ENCODE assay signal across 12 cellular contexts in the genomic region with DNA sequence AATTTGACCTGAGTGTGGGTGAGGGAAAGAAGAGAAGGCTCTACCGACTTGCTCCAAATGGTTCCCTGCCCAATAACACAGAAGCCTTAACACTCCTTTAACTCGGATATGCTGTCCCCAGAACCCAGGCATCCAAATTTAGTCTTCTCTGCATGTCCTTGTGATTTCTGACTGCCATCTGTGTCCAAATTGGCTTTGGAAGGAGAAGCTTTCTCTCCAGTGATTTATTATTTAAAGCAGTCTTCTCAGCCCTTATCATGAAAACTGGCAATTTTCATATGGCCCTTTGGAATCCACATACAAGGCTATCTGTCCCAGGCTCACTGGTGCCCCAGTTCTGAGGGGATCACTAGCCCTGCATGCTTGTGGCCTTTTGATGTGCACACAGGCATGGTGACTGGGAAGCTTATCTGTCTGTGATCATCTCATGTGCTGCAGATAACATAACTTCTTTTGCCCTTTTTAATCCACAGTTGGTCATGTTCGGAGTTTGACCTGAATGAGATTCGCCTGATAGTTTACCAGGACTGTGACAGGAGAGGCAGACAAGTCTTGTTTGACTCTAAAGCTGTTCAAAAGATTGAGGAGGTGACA. TPM values are rescaled to one million over a fixed set of nuclear protein-coding genes. Genes with fewer than 3 reads are reported as not detected.
DNase-seq lines count a peak whose midpoint lies in the region; ATAC-seq and TF ChIP-seq lines count a peak whose summit lies in the region.
"Had no signal": no experiment of that assay in that cellular context is flagged by ENCODE, and none has a peak within 500 bp of the region (broad histone marks: within the 10 kb centered on the region; RNA-seq: fewer than 3 reads in every experiment).

No MANE protein-coding gene starts in this region.

- H2AFZ ChIP-seq in GM23248: no peak overlapping the region

- H3K79me2 ChIP-seq in GM23248 (ENCODE audit: insufficient read depth): peaks cover 31% of the 10 kb centered on the region

- peaks cover 20% of the 10 kb centered on the region for H3K36me3 Mint-ChIP-seq in CD4-positive, CD25-positive, alpha-beta regulatory T cell
- H3K36me3 Mint-ChIP-seq in brain (peaks cover 28% of the 10 kb centered on the region), endodermal cell (ENCODE audit: low read depth) (peaks cover 2% of the 10 kb centered on the region)
- H3K36me3 Mint-ChIP-seq: memory B cell had no signal

- no peaks in the 10 kb centered on the region for H3K27me3 Mint-ChIP-seq in CD4-positive, CD25-positive, alpha-beta regulatory T cell
- H3K27me3 Mint-ChIP-seq in brain (no peaks in the 10 kb centered on the region), endodermal cell (ENCODE audit: insufficient read depth) (peaks cover 2% of the 10 kb centered on the region)

- peaks cover 30% of the 10 kb centered on the region for H3F3A ChIP-seq in GM23248 (ENCODE audit: insufficient read depth)

- H3K4me3 ChIP-seq in CD4-positive, CD25-positive, alpha-beta regulatory T cell (ENCODE audit: low read depth, low read length): no peak overlapping the region
- H3K4me3 ChIP-seq in GM23248: no peak overlapping the region
- H3K4me3 ChIP-seq in mucosa of stomach (ENCODE audit: low read length): no peak overlapping the region
- no peak overlapping the region for H3K4me3 ChIP-seq in endodermal cell (ENCODE audit: low read length)

- TF ChIP-seq CTCF in brain (conservative IDR thresholded peaks at IDR 0.05) (no peak), endodermal cell (conservative IDR thresholded peaks at IDR 0.05) (no peak)

- DNase-seq in CD4-positive, CD25-positive, alpha-beta regulatory T cell: no peak
- DNase-seq in GM23248 (no peak), endodermal cell (no peak), GOT3 (lab: John Stamatoyannopoulos, UW) (no peak), HEK293T (ENCODE audit: extremely low spot score) (no peak)
- DNase-seq: amniotic stem cell; NCI-H1417; stimulated activated naive CD4-positive, alpha-beta T cell had no signal

- H3K27ac Mint-ChIP-seq in CD4-positive, CD25-positive, alpha-beta regulatory T cell: peak overlapping the region in 2 of 3 donors; percentile 11 to 79
- H3K27ac Mint-ChIP-seq in brain: peak overlapping the region in 4 of 5 experiments; percentile 29 to 94 (median 84)
- no peak overlapping the region for H3K27ac Mint-ChIP-seq in endodermal cell
- H3K27ac Mint-ChIP-seq: memory B cell had no signal

- H3K4me1 Mint-ChIP-seq in CD4-positive, CD25-positive, alpha-beta regulatory T cell: peaks cover 12 to 34% (median 30%) of the 10 kb centered on the region in 4 donors
- peaks cover 47% of the 10 kb centered on the region for H3K4me1 Mint-ChIP-seq in brain
- H3K4me1 Mint-ChIP-seq in endodermal cell: peaks cover 39% of the 10 kb centered on the region
- H3K4me1 Mint-ChIP-seq: memory B cell had no signal

- in situ Hi-C loops in GM23248 (cut with MboI): no loop called here

- H3K36me3 ChIP-seq in CD4-positive, CD25-positive, alpha-beta regulatory T cell (ENCODE audit: control insufficient read depth, insufficient read depth, low read length): no peaks in the 10 kb centered on the region
- peaks cover 6% of the 10 kb centered on the region; the same call in 1 of the 2 replicates for H3K36me3 ChIP-seq in GM23248 (ENCODE audit: low read depth)
- no peaks in the 10 kb centered on the region for H3K36me3 ChIP-seq in mucosa of stomach (ENCODE audit: control insufficient read depth, insufficient read depth, low read length)
- no peaks in the 10 kb centered on the region for H3K36me3 ChIP-seq in endodermal cell (ENCODE audit: control insufficient read depth, insufficient read depth, low read length)

- H3K4me2 ChIP-seq in GM23248 (ENCODE audit: unreplicated experiment): peak overlapping the region; percentile 32

- peak overlapping the region in 1 of 4 donors; percentile 7 for H3K4me3 Mint-ChIP-seq in CD4-positive, CD25-positive, alpha-beta regulatory T cell
- no peak overlapping the region for H3K4me3 Mint-ChIP-seq in brain
- no peak overlapping the region for H3K4me3 Mint-ChIP-seq in endodermal cell
- H3K4me3 Mint-ChIP-seq: memory B cell had no signal

- H3K9me3 ChIP-seq in CD4-positive, CD25-positive, alpha-beta regulatory T cell (ENCODE audit: control insufficient read depth in 2 of 2, low read length in 2 of 2): no peaks in the 10 kb centered on the region
- H3K9me3 ChIP-seq in GM23248 (ENCODE audit: low read depth) (no peaks in the 10 kb centered on the region), mucosa of stomach (ENCODE audit: control insufficient read depth, low read length) (no peaks in the 10 kb centered on the region), endodermal cell (ENCODE audit: control insufficient read depth, low read length) (no peaks in the 10 kb centered on the region)

- CTCF ChIA-PET in HEK293T (lab: Yijun Ruan, JAX): interaction anchor here (1.4 kb wide), 1 partner anchor 37 kb away, joined by 3 read pairs; no protein-coding TSS in a partner anchor

- H3K9ac ChIP-seq in GM23248 (peak overlapping the region; percentile 55), mucosa of stomach (ENCODE audit: low read length) (peak overlapping the region; percentile 38), endodermal cell (ENCODE audit: extremely low read depth, low read length, poor library complexity, severe bottlenecking) (no peak overlapping the region)

- H3K9me2 ChIP-seq in GM23248 (ENCODE audit: insufficient read depth): no peaks in the 10 kb centered on the region

- no peaks in the 10 kb centered on the region for H4K20me1 ChIP-seq in GM23248 (ENCODE audit: insufficient read depth)

- POLR2A ChIA-PET in HEK293T (lab: Yijun Ruan, JAX): interaction anchor here (0.6 kb wide), 1 partner anchor 9 kb away, joined by 4 read pairs; no protein-coding TSS in a partner anchor

- no peaks in the 10 kb centered on the region for H3K9me3 Mint-ChIP-seq in CD4-positive, CD25-positive, alpha-beta regulatory T cell
- H3K9me3 Mint-ChIP-seq in brain (no peaks in the 10 kb centered on the region), endodermal cell (no peaks in the 10 kb centered on the region)

- H3K27ac ChIP-seq in CD4-positive, CD25-positive, alpha-beta regulatory T cell (ENCODE audit: insufficient read depth, low read length, poor library complexity, severe bottlenecking): no peak overlapping the region
- H3K27ac ChIP-seq in GM23248 (peak overlapping the region; percentile 67), endodermal cell (ENCODE audit: low read depth, low read length) (no peak overlapping the region)

- no peaks in the 10 kb centered on the region for H3K27me3 ChIP-seq in CD4-positive, CD25-positive, alpha-beta regulatory T cell (ENCODE audit: control insufficient read depth, insufficient read depth, low read length)
- no peaks in the 10 kb centered on the region for H3K27me3 ChIP-seq in GM23248 (replicated peaks; ENCODE audit: insufficient read depth)
- no peaks in the 10 kb centered on the region for H3K27me3 ChIP-seq in mucosa of stomach (ENCODE audit: control insufficient read depth, insufficient read depth, low read length)
- no peaks in the 10 kb centered on the region for H3K27me3 ChIP-seq in endodermal cell (ENCODE audit: control insufficient read depth, insufficient read depth, low read length, poor library complexity, severe bottlenecking)

- H3K4me1 ChIP-seq in CD4-positive, CD25-positive, alpha-beta regulatory T cell (ENCODE audit: control insufficient read depth, insufficient read depth, low read length, poor library complexity, severe bottlenecking): peaks cover 20% of the 10 kb centered on the region
- H3K4me1 ChIP-seq in GM23248 (ENCODE audit: insufficient read depth) (peaks cover 43% of the 10 kb centered on the region), mucosa of stomach (ENCODE audit: control insufficient read depth, insufficient read depth, low read length) (peaks cover 78% of the 10 kb centered on the region), endodermal cell (ENCODE audit: control insufficient read depth, insufficient read depth, low read length) (peaks cover 17% of the 10 kb centered on the region)

- 66 to 72% methylated on average over 4 of the region's 4 CpGs for WGBS in GM23248 (ENCODE audit: low coverage in 1 of 2, low lambda C conversion rate in 2 of 2, missing lambda C conversion rate in 2 of 2), 2 experiments
- WGBS in endodermal cell (ENCODE audit: insufficient coverage in 1 of 2, insufficient read length in 1 of 2), 2 experiments: 88 to 95% methylated on average over 3 to 4 of the region's 4 CpGs

- ATAC-seq in CD4-positive, CD25-positive, alpha-beta regulatory T cell (ENCODE audit: low read depth in 2 of 2): no peak
- ATAC-seq in HG03196 (IDR thresholded peaks at IDR 0.05; ENCODE audit: unreplicated experiment): no peak

TF ChIP-seq in HEK293T, 16 proteins besides CTCF, POLR2A, EP300 and RAD21:
- no peak for TF ChIP-seq ELF4 (IDR thresholded peaks at IDR 0.05)
- no peak for TF ChIP-seq BHLHE40 (IDR thresholded peaks at IDR 0.05; ENCODE audit: borderline replicate concordance)
- no peak for TF ChIP-seq L3MBTL2 (conservative IDR thresholded peaks at IDR 0.05)
- TF ChIP-seq FOXK2 (IDR thresholded peaks at IDR 0.05): no peak
- TF ChIP-seq CTBP1 (IDR thresholded peaks at IDR 0.05; ENCODE audit: borderline replicate concordance): no peak

RNA-seq across cellular contexts. Expression of gene FNIP2, which starts 56.7 kb away (rescaled TPM):
- 8.9 TPM for total RNA-seq in CD4-positive, CD25-positive, alpha-beta regulatory T cell
- 1 to 10 TPM; 1.5 to 3.9 (median 2.1) TPM for polyA plus RNA-seq in CD4-positive, CD25-positive, alpha-beta regulatory T cell
- total RNA-seq in GM23248 (2014; rRNA removed; shearing (Covaris generic)): 14.4 and 22.4 TPM in 2 replicates
- 1.8 TPM in 2 replicates for polyA plus RNA-seq in GM23248 (2016; fragmentation: Nextera tagmentation; extraction: Ambion mirVana)
- polyA plus RNA-seq in brain (ENCODE audit: insufficient read depth, low read depth, low replicate concordance): 6.8 TPM
- 10 to 100 TPM in 1 of 2 donors, 1 to 10 TPM in 1; 8.6 to 11.5 TPM for total RNA-seq in endodermal cell
- polyA plus RNA-seq in endodermal cell (2013, experiment 1 of 2): 16.5 TPM
- polyA plus RNA-seq in endodermal cell (2013, experiment 2 of 2): 17.4 TPM
